Comparison of ENCODE assay signal across 8 cellular contexts in the genomic region with DNA sequence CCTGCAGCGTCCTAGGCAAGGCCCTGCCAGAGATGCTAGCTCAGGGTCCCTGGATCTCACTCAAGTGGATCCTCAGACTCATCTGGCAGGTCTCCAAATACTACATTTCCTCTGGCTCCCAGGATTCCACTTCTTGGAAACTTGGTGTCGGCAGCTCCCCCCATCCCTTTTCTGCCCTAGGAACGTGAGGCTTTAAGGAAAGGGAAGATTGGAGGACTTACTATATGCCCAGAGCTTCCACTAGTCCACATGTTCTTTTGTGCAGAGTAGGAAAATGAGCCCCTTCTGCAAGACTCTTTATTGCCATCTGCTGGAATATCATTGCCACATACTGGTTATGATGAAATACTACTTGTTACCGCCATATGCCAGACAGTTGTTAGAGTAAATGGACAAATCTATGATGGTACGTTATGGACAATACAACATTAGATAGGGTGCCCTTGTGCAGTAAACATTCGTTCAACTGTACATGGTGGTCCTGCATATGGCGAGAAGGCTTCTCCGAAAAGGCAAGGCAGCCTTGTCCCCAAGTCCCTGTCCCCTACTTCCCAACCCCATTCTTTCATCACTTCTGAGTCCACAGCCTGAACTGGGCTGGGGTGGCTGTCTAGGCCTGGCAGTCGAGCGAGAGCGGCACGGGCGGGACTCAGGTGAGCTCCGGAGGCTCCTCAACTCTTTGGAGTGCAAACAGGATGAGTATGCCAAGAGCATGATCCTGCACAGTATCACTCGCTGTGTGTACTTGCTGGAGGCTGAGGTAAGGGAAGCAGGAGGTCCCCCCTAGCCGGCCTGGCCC. TPM values are rescaled to one million over a fixed set of nuclear protein-coding genes. Genes with fewer than 3 reads are reported as not detected.
DNase-seq lines count a peak whose midpoint lies in the region; ATAC-seq, FAIRE-seq and TF ChIP-seq lines count a peak whose summit lies in the region.

No MANE protein-coding gene starts in this region.

- TF ChIP-seq CTCF in Calu3 (IDR thresholded peaks at IDR 0.05; ENCODE audit: unreplicated experiment) (no peak), psoas muscle (IDR thresholded peaks at IDR 0.05) (peak; percentile 85)

- no peak overlapping the region for H3K4me3 ChIP-seq in psoas muscle

- no peaks in the 10 kb centered on the region for H3K36me3 ChIP-seq in psoas muscle (ENCODE audit: insufficient read depth in 1 of 2, low read depth in 1 of 2)

- no peaks in the 10 kb centered on the region for H3K27me3 Mint-ChIP-seq in Calu3 (ENCODE audit: unreplicated experiment)
- H3K27me3 Mint-ChIP-seq in activated CD8-positive, alpha-beta T cell treated with anti-CD3 and anti-CD28 coated beads, Interleukin-2, amount 10 ng/mL, durations not matched to agents 7 days and 5 days (ENCODE audit: low read depth), result no peaks in the 10 kb centered on the region

- no peaks in the 10 kb centered on the region for H3K9me3 ChIP-seq in psoas muscle

- peak; percentile 6 for FAIRE-seq in frontal cortex (lab: Jason Lieb, UNC)

- H3K27ac ChIP-seq in psoas muscle, result no peak overlapping the region

- no peaks in the 10 kb centered on the region for H3K36me3 Mint-ChIP-seq in Calu3 (ENCODE audit: insufficient read depth, unreplicated experiment)
- H3K36me3 Mint-ChIP-seq in activated CD8-positive, alpha-beta T cell treated with anti-CD3 and anti-CD28 coated beads, Interleukin-2, amount 10 ng/mL, durations not matched to agents 7 days and 5 days (ENCODE audit: low read depth), result no peaks in the 10 kb centered on the region

- no peak overlapping the region for H3K4me3 Mint-ChIP-seq in Calu3 (ENCODE audit: low read depth, unreplicated experiment)
- H3K4me3 Mint-ChIP-seq in activated CD8-positive, alpha-beta T cell treated with anti-CD3 and anti-CD28 coated beads, Interleukin-2, amount 10 ng/mL, durations not matched to agents 7 days and 5 days, result no peak overlapping the region

- intact Hi-C loops in Calu3 (cut with micrococcal nuclease; ENCODE audit: unreplicated experiment), result loop anchor here (1.0 to 5.0 kb wide), 4 partner anchors 50 to 215 kb away; a partner anchor contains a TSS
- intact Hi-C loops in psoas muscle (cut with DNase I), result loop anchor here (1.0 to 5.0 kb wide), 4 partner anchors 155 to 215 kb away; no protein-coding TSS in a partner anchor

- ATAC-seq in HG02973 (IDR thresholded peaks at IDR 0.05; ENCODE audit: unreplicated experiment) (peak; percentile 55), psoas muscle (peak; percentile 74 to 90 (median 82)), HG02798 (IDR thresholded peaks at IDR 0.05; ENCODE audit: poor library complexity, unreplicated experiment) (no peak)
- peak; percentile 76 for ATAC-seq in activated CD8-positive, alpha-beta T cell treated with anti-CD3 and anti-CD28 coated beads, Interleukin-2, amount 10 ng/mL, durations not matched to agents 7 days and 5 days

- POLR2A ChIA-PET in activated CD8-positive, alpha-beta T cell treated with anti-CD3 and anti-CD28 coated beads, Interleukin-2, amount 10 ng/mL, durations not matched to agents 7 days and 5 days (lab: Charles Lee), result interaction anchor here (1.2 to 1.7 kb wide), 3 partner anchors 51 to 214 kb away, joined by 3 to 4 read pairs (median 4); no protein-coding TSS in a partner anchor

- whole genome bisulfite sequencing in psoas muscle, 3 donors, result 60 to 65% (median 64%) methylated on average over 16 of the region's 16 CpGs

- DNase-seq in Calu3, result peak; percentile 27
- DNase-seq in NCI-H446 treated with DMSO at 0.1 percent for 48 hours (lab: John Stamatoyannopoulos, UW), result peak; percentile 79
- no peak for DNase-seq in activated CD8-positive, alpha-beta T cell treated with anti-CD3 and anti-CD28 coated beads, Interleukin-2, amount 10 ng/mL, durations not matched to agents 7 days and 5 days
- peak; percentile 59 to 82 for DNase-seq in frontal cortex (ENCODE audit: low spot score in 2 of 2)
- no peak for DNase-seq in psoas muscle
- DNase-seq in ecto neural progenitor cell (ENCODE audit: low spot score), result no peak

- H3K4me1 Mint-ChIP-seq in Calu3 (ENCODE audit: low read depth, unreplicated experiment), result peaks cover 9% of the 10 kb centered on the region
- H3K4me1 Mint-ChIP-seq in activated CD8-positive, alpha-beta T cell treated with anti-CD3 and anti-CD28 coated beads, Interleukin-2, amount 10 ng/mL, durations not matched to agents 7 days and 5 days (ENCODE audit: low read depth), result peaks cover 39% of the 10 kb centered on the region

- BruUV-seq in Calu3 (replicated peaks; lab: Mats Ljungman, UMichigan), result no TSS peak

- H3K4me1 ChIP-seq in psoas muscle, result peaks cover 28% of the 10 kb centered on the region

- no peaks in the 10 kb centered on the region for H3K27me3 ChIP-seq in psoas muscle (ENCODE audit: insufficient read depth in 3 of 3, low read length in 2 of 3)

- H3K9me3 Mint-ChIP-seq in Calu3 (ENCODE audit: low read depth, unreplicated experiment), result no peaks in the 10 kb centered on the region
- H3K9me3 Mint-ChIP-seq in activated CD8-positive, alpha-beta T cell treated with anti-CD3 and anti-CD28 coated beads, Interleukin-2, amount 10 ng/mL, durations not matched to agents 7 days and 5 days (ENCODE audit: insufficient read depth), result no peaks in the 10 kb centered on the region

- CTCF ChIA-PET in Calu3 (lab: Charles Lee), result interaction anchor here (0.6 to 2.9 kb wide), 12 partner anchors 9 to 440 kb away, joined by 3 to 28 read pairs (median 3); no protein-coding TSS in a partner anchor
- CTCF ChIA-PET in activated CD8-positive, alpha-beta T cell treated with anti-CD3 and anti-CD28 coated beads, Interleukin-2, amount 10 ng/mL, durations not matched to agents 7 days and 5 days (lab: Charles Lee), result interaction anchor here (0.6 to 10.3 kb wide), 53 partner anchors 9 to 481 kb away, joined by 3 to 259 read pairs (median 8); a partner anchor contains a TSS

- no peak overlapping the region for H3K27ac Mint-ChIP-seq in Calu3 (ENCODE audit: unreplicated experiment)
- peak overlapping the region; percentile 58 for H3K27ac Mint-ChIP-seq in activated CD8-positive, alpha-beta T cell treated with anti-CD3 and anti-CD28 coated beads, Interleukin-2, amount 10 ng/mL, durations not matched to agents 7 days and 5 days

RNA-seq across cellular contexts. Expression of a gene that starts 0.8 kb away (rescaled TPM):
- total RNA-seq in Calu3 (2022) (not detected in 2 replicates), frontal cortex (0.82 TPM), psoas muscle (under 1 TPM in 3 of 4 donors, not detected in 1; 0.36 to 0.74 (median 0.58) TPM)
- under 1 TPM; 0.37 to 0.45 TPM for total RNA-seq in activated CD8-positive, alpha-beta T cell treated with anti-CD3 and anti-CD28 coated beads, Interleukin-2, amount 10 ng/mL, durations not matched to agents 7 days and 5 days
- polyA plus RNA-seq in psoas muscle, result 10 to 100 TPM in 1 of 3 donors, under 1 TPM in 1, not detected in 1; 0.25 to 15.5 TPM

RNA-seq across cellular contexts. Expression of a gene that starts 38.8 kb away (rescaled TPM):
- total RNA-seq in Calu3 (2022) (not detected in 2 replicates), frontal cortex (not detected), psoas muscle (not detected)
- not detected for total RNA-seq in activated CD8-positive, alpha-beta T cell treated with anti-CD3 and anti-CD28 coated beads, Interleukin-2, amount 10 ng/mL, durations not matched to agents 7 days and 5 days
- polyA plus RNA-seq in psoas muscle, result not detected

RNA-seq across cellular contexts. Expression of a gene that starts 43.2 kb away (rescaled TPM):
- not detected in 2 replicates for total RNA-seq in Calu3 (2022)
- not detected for total RNA-seq in activated CD8-positive, alpha-beta T cell treated with anti-CD3 and anti-CD28 coated beads, Interleukin-2, amount 10 ng/mL, durations not matched to agents 7 days and 5 days
- total RNA-seq in frontal cortex, result not detected
- total RNA-seq in psoas muscle, result not detected
- not detected for polyA plus RNA-seq in psoas muscle

RNA-seq across cellular contexts. Expression of a gene that starts 48.9 kb away (rescaled TPM):
- total RNA-seq in Calu3 (2022) (14.3 and 15.1 TPM in 2 replicates), frontal cortex (3.3 TPM), psoas muscle (1,000 to 10,000 TPM in 1 of 4 donors, 100 to 1,000 TPM in 2, 10 to 100 TPM in 1; 56.5 to 1,905 (median 378) TPM)
- 10 to 100 TPM; 78.7 to 79.5 TPM for total RNA-seq in activated CD8-positive, alpha-beta T cell treated with anti-CD3 and anti-CD28 coated beads, Interleukin-2, amount 10 ng/mL, durations not matched to agents 7 days and 5 days
- polyA plus RNA-seq in psoas muscle, result 100 to 1,000 TPM; 296 to 849 (median 675) TPM

RNA-seq across cellular contexts. Expression of a gene that starts 59.5 kb away (rescaled TPM):
- total RNA-seq in Calu3 (2022) (not detected in 2 replicates), frontal cortex (not detected), psoas muscle (1 to 10 TPM in 1 of 4 donors, under 1 TPM in 1, not detected in 2; 0.53 to 3.5 TPM)
- not detected for total RNA-seq in activated CD8-positive, alpha-beta T cell treated with anti-CD3 and anti-CD28 coated beads, Interleukin-2, amount 10 ng/mL, durations not matched to agents 7 days and 5 days
- polyA plus RNA-seq in psoas muscle, result under 1 TPM in 2 of 3 donors, not detected in 1; 0.38 to 0.96 TPM

Comparison
In these comparisons a context has a peak if more than half of its experiments do, and no peak if none do; other contexts are left out.
1. DNase-seq: peak in Calu3 (single experiment), NCI-H446 treated with DMSO at 0.1 percent for 48 hours (single experiment) and frontal cortex (2 of 2); none in activated CD8-positive, alpha-beta T cell treated with anti-CD3 and anti-CD28 coated beads, Interleukin-2, amount 10 ng/mL, durations not matched to agents 7 days and 5 days (single experiment), psoas muscle (0 of 2) and ecto neural progenitor cell (single experiment).